10 cellular contexts compared by ENCODE assay signal in genomic region chrX:23251043-23251442, GRCh38.
"Had no signal": no experiment of that assay in that cellular context is flagged by ENCODE, and none has a peak within 500 bp of the region (broad histone marks: within the 10 kb centered on the region; RNA-seq: fewer than 3 reads in every experiment).

No MANE protein-coding gene starts in this region.

- H3K4me1 ChIP-seq: HAP-1 had no signal

- H2AFZ ChIP-seq: GM23248 had no signal

- H3K36me3 ChIP-seq: HAP-1 had no signal

- H3K36me3 Mint-ChIP-seq: IgD-negative memory B cell had no signal

- H3K9me3 Mint-ChIP-seq: HFFc6 had no signal

- H3K4me3 Mint-ChIP-seq: HFFc6, IgD-negative memory B cell had no signal

- H3K9me3 ChIP-seq: HAP-1 had no signal

- FAIRE-seq: HepG2 had no signal

- H3K27ac Mint-ChIP-seq: HFFc6, IgD-negative memory B cell had no signal

- ATAC-seq: HCT116, HepG2 had no signal

- H3K27ac ChIP-seq: GM23248, HL-60 had no signal

- H3K4me3 ChIP-seq: GM23248, HAP-1 had no signal

- DNase-seq: GM23248, GOT3, H7, HFFc6, KBM-7 had no signal

- H3K9ac ChIP-seq: GM23248 had no signal
